8 cellular contexts compared by ENCODE assay signal in the genomic region with DNA sequence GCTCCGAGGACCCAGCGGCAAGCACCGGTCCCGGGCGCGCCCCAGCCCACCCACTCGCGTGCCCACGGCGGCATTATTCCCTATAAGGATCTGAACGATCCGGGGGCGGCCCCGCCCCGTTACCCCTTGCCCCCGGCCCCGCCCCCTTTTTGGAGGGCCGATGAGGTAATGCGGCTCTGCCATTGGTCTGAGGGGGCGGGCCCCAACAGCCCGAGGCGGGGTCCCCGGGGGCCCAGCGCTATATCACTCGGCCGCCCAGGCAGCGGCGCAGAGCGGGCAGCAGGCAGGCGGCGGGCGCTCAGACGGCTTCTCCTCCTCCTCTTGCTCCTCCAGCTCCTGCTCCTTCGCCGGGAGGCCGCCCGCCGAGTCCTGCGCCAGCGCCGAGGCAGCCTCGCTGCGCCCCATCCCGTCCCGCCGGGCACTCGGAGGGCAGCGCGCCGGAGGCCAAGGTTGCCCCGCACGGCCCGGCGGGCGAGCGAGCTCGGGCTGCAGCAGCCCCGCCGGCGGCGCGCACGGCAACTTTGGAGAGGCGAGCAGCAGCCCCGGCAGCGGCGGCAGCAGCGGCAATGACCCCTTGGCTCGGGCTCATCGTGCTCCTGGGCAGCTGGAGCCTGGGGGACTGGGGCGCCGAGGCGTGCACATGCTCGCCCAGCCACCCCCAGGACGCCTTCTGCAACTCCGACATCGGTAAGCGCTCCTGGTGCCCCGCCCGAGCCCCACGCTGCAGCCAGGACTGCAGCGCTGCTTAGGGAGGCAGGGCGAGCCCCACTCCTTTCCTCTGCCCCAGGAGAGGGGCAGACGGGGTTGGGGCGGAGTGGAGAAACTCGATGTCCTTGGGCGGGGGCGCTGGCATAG. TPM values are rescaled to one million over a fixed set of nuclear protein-coding genes. Genes with fewer than 3 reads are reported as not detected.
DNase-seq lines count a peak whose midpoint lies in the region; ATAC-seq, FAIRE-seq and TF ChIP-seq lines count a peak whose summit lies in the region.

A gene (plus strand): TSS at position 270 of the 855 bp plus-strand sequence. CDS start 297 bp downstream, at position 567.

- TF ChIP-seq POLR2A in GM12891 (IDR thresholded peaks at IDR 0.05; ENCODE audit: low read depth, low read length): no peak

- ATAC-seq in sciatic nerve (peak; percentile 91), HG03095 (IDR thresholded peaks at IDR 0.05; ENCODE audit: unreplicated experiment) (no peak)

- H3K9ac ChIP-seq in iPS-18a (ENCODE audit: low read length): peak within 1 kb of the TSS; percentile 25

- no peak within 1 kb of the TSS for H3K27ac ChIP-seq in iPS-18a (ENCODE audit: low read length)

- in situ Hi-C loops in T47D (cut with HindIII; ENCODE audit: low pct_unique_long_range_greater_than_20kb, low sequenced_read_pairs): no loop called here

- H3K9me3 ChIP-seq in MG63: no peaks in the 10 kb centered on the region
- H3K9me3 ChIP-seq in iPS-18a (ENCODE audit: control insufficient read depth, low read depth, low read length): no peaks in the 10 kb centered on the region

- no peaks in the 10 kb centered on the region for H3K27me3 ChIP-seq in MG63
- peaks cover 40% of the 10 kb centered on the region for H3K27me3 ChIP-seq in iPS-18a (ENCODE audit: control insufficient read depth, insufficient read depth, low read length)

- FAIRE-seq in GM12891 (lab: Jason Lieb, UNC): no peak
- FAIRE-seq in RCC 7860 (lab: Jason Lieb, UNC): no peak

- H3K4me1 ChIP-seq in iPS-18a (ENCODE audit: control insufficient read depth, low read depth, low read length): peaks cover 26% of the 10 kb centered on the region

- peak within 1 kb of the TSS; percentile 67 for H3K4me3 ChIP-seq in MG63
- peak within 1 kb of the TSS; percentile 49 for H3K4me3 ChIP-seq in iPS-18a (ENCODE audit: low read length)

- 0 out of 2 replicates have a peak, but pooled peaks cover 3% of the 10 kb centered on the region for H3K36me3 ChIP-seq in MG63
- H3K36me3 ChIP-seq in iPS-18a (ENCODE audit: control insufficient read depth, low read depth, low read length): no peaks in the 10 kb centered on the region

- intact Hi-C loops in sciatic nerve (cut with DNase I): loop anchor here (5.0 kb wide), 1 partner anchor 186 kb away; no protein-coding TSS in a partner anchor

- DNase-seq in AG20443 (ENCODE audit: low spot score) (peak; percentile 98), MG63 (peak; percentile 83), T47D (ENCODE audit: low read depth in 1 of 2, low spot score in 1 of 2) (peak; percentile 20 to 39), sciatic nerve (ENCODE audit: low spot score) (peak; percentile 95), GM12891 (ENCODE audit: insufficient read length, low spot score) (no peak), RCC 7860 (ENCODE audit: low spot score) (no peak)

TF ChIP-seq in GM12891, 5 proteins besides CTCF, POLR2A, EP300 and RAD21:
- no peak for TF ChIP-seq PAX5 (IDR thresholded peaks at IDR 0.05; ENCODE audit: insufficient read depth, low read length, severe bottlenecking)
- TF ChIP-seq POLR2AphosphoS5 (IDR thresholded peaks at IDR 0.05; ENCODE audit: low read depth, low read length): no peak
- no peak for TF ChIP-seq POU2F2 (IDR thresholded peaks at IDR 0.05; ENCODE audit: low read depth, low read length)
- no peak for TF ChIP-seq TAF1 (IDR thresholded peaks at IDR 0.05; ENCODE audit: low read depth, low read length)
- TF ChIP-seq SPI1 (IDR thresholded peaks at IDR 0.05; ENCODE audit: low read depth, low read length): no peak

RNA-seq across cellular contexts. Expression of the gene that starts here (rescaled TPM):
- total RNA-seq in MG63 (2014; rRNA removed; shearing (Covaris generic); ENCODE audit: low replicate concordance): 63.3 and 67.5 TPM in 2 replicates
- 560 TPM for total RNA-seq in sciatic nerve
- not detected for polyA plus RNA-seq in GM12891 (2012; ENCODE audit: low read depth, missing spikeins)

Comparison
In these comparisons a context has a peak if more than half of its experiments do, and no peak if none do; other contexts are left out.
1. DNase-seq: peak in AG20443 (single experiment), MG63 (single experiment), T47D (2 of 2) and sciatic nerve (single experiment); none in GM12891 (single experiment) and RCC 7860 (single experiment).